ENCODE assay signal across 31 cellular contexts in the genomic region with DNA sequence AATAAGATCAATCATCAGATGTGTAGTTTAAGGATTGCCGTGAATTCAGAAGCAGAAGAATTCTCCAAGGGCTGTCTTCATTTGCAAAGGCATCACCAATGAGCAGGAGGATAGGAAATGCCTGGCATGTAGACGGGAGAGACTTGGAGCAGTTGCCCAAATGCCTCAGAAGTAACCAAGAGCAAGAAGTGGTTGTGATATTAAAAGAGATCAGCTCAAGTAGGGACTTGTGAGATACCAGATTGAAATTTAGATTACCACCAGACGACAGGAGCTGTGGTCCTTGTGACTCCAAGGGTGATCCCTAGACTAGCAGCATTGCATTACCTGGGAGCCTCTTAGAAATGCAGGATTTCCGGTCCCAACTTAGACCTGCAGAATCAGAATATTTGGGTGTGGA.
DNase-seq lines count a peak whose midpoint lies in the region; ATAC-seq and TF ChIP-seq lines count a peak whose summit lies in the region.
"Had no signal": no experiment of that assay in that cellular context is flagged by ENCODE, and none has a peak within 500 bp of the region (broad histone marks: within the 10 kb centered on the region; RNA-seq: fewer than 3 reads in every experiment).

No MANE protein-coding gene starts in this region.

- no peaks in the 10 kb centered on the region for H3K9me2 ChIP-seq in SK-N-SH

- no peak for DNase-seq in SK-N-SH
- DNase-seq in Panc1 (ENCODE audit: low read depth, low spot score), result no peak
- no peak for DNase-seq in lower lobe of right lung
- no peak for DNase-seq in G401 (ENCODE audit: low spot score)
- DNase-seq in kidney tubule cell (ENCODE audit: low spot score), result no peak
- DNase-seq in medulla oblongata (ENCODE audit: extremely low spot score), result no peak
- DNase-seq: activated B cell treated with CpG ODN at 0.5 μM for 24 hours; amygdala; CD8-positive, alpha-beta T cell; cortex of kidney; DMS153; esophagus squamous epithelium; H9; mucosa of descending colon; NCI-H1092; NCI-H187; NCI-H524 treated with DMSO at 0.1 percent for 48 hours; nephron progenitor cell; NK-92 treated with Interleukin-12 subunit alpha and Interleukin-12 subunit beta, amount 100 ng/mL, for 24 hours; pancreas; right lobe of liver; SIG-M5; stimulated activated CD4-positive, alpha-beta T cell treated with anti-CD3 and anti-CD28 coated beads, Interleukin-15, amount 100 ng/mL, for 24 hours; stimulated activated naive B cell treated with anti-CD40 and anti-IgM and Interleukin-4, amounts not matched to agents 10 μg/mL and 1 μg/mL and 100 μg/mL, for 72 hours had no signal

- H3K79me2 ChIP-seq in SK-N-SH (ENCODE audit: insufficient read depth), result no peaks in the 10 kb centered on the region

- BruUV-seq in Panc1 (replicated peaks; lab: Mats Ljungman, UMichigan), result no TSS peak

- H3K9me3 ChIP-seq in SK-N-SH (no peaks in the 10 kb centered on the region), Panc1 (ENCODE audit: control insufficient read depth, insufficient read depth, low read depth, low read length) (no peaks in the 10 kb centered on the region), lower lobe of right lung (no peaks in the 10 kb centered on the region), skeletal muscle satellite cell (replicated peaks; ENCODE audit: low read length) (no peaks in the 10 kb centered on the region)
- H3K9me3 ChIP-seq: esophagus squamous epithelium, gastroesophageal sphincter, mucosa of descending colon, pancreas, right lobe of liver, suprapubic skin, vagina had no signal

- intact Hi-C loops in Panc1 (cut with micrococcal nuclease; ENCODE audit: unreplicated experiment), result no loop called here
- intact Hi-C loops in lower lobe of right lung (cut with DNase I), result no loop called here

- POLR2A ChIA-PET in SK-N-SH (lab: Yijun Ruan, JAX) (no interaction called here), Panc1 (lab: Charles Lee) (interaction anchor here (0.6 kb wide), 1 partner anchor 160 kb away, joined by 5 read pairs; no protein-coding TSS in a partner anchor)

- H3F3A ChIP-seq in SK-N-SH (replicated peaks; ENCODE audit: insufficient read depth), result peaks cover 34% of the 10 kb centered on the region

- H3K27ac ChIP-seq in SK-N-SH (ENCODE audit: low read depth in 2 of 2, low read length in 1 of 2) (peak overlapping the region; percentile 82 to 90; a peak in 3 of 4 replicates), Panc1 (ENCODE audit: low read length) (peak overlapping the region; percentile 31; the same call in 1 of the 2 replicates), lower lobe of right lung (peak overlapping the region; percentile 42)
- H3K27ac ChIP-seq: 22Rv1, cardiac muscle cell, gastroesophageal sphincter, pancreas, right lobe of liver, suprapubic skin, vagina had no signal

- 73% methylated on average over 4 of the region's 4 CpGs for WGBS in SK-N-SH (ENCODE audit: low lambda C conversion rate)

- in situ Hi-C loops in Panc1 (cut with HindIII; ENCODE audit: low pct_unique_long_range_greater_than_20kb, low sequenced_read_pairs), result no loop called here
- in situ Hi-C loops in G401 (cut with HindIII; ENCODE audit: low sequenced_read_pairs), result no loop called here

- H3K36me3 ChIP-seq in SK-N-SH (replicated peaks in 1 of 2; ENCODE audit: control insufficient read depth in 1 of 2, insufficient read depth in 2 of 2, low read length in 1 of 2) (no peaks in the 10 kb centered on the region), Panc1 (ENCODE audit: control insufficient read depth, insufficient read depth, low read length) (no peaks in the 10 kb centered on the region), lower lobe of right lung (no peaks in the 10 kb centered on the region), skeletal muscle satellite cell (ENCODE audit: insufficient read depth, low read length) (no peaks in the 10 kb centered on the region)
- H3K36me3 ChIP-seq: cardiac muscle cell, esophagus squamous epithelium, gastroesophageal sphincter, pancreas, right lobe of liver, suprapubic skin, vagina had no signal

- H3K9ac ChIP-seq in SK-N-SH (peak overlapping the region; percentile 38; the same call in 1 of the 2 replicates), skeletal muscle satellite cell (ENCODE audit: low read depth, low read length) (peak overlapping the region; percentile 36)

- peak overlapping the region; percentile 27; the same call in 1 of the 2 replicates for H3K4me2 ChIP-seq in SK-N-SH
- H3K4me2 ChIP-seq in skeletal muscle satellite cell (ENCODE audit: low read length), result peak overlapping the region; percentile 73

- CTCF ChIA-PET in SK-N-SH (lab: Yijun Ruan, JAX), result interaction anchor here (0.5 to 1.6 kb wide), 2 partner anchors 20 to 356 kb away, joined by 4 read pairs; no protein-coding TSS in a partner anchor
- CTCF ChIA-PET in Panc1 (lab: Charles Lee), result no interaction called here

- H3K4me3 ChIP-seq in SK-N-SH (ENCODE audit: low read depth in 2 of 2, low read length in 1 of 2), result no peak overlapping the region
- H3K4me3 ChIP-seq in Panc1 (ENCODE audit: low read depth in 2 of 2, low read length in 2 of 2), result no peak overlapping the region
- H3K4me3 ChIP-seq in lower lobe of right lung, result no peak overlapping the region
- H3K4me3 ChIP-seq in skeletal muscle satellite cell (ENCODE audit: low read length), result no peak overlapping the region
- H3K4me3 ChIP-seq: cardiac muscle cell, esophagus squamous epithelium, gastroesophageal sphincter, mucosa of descending colon, pancreas, right lobe of liver, suprapubic skin, vagina had no signal

- H3K4me1 ChIP-seq in SK-N-SH (ENCODE audit: control insufficient read depth in 1 of 2, insufficient read depth in 2 of 2, low read depth in 1 of 2, low read length in 1 of 2) (peaks cover 35 to 45% of the 10 kb centered on the region in 2 experiments), Panc1 (ENCODE audit: control insufficient read depth, insufficient read depth, low read length) (peaks cover 17% of the 10 kb centered on the region), lower lobe of right lung (peaks cover 15% of the 10 kb centered on the region), skeletal muscle satellite cell (ENCODE audit: control insufficient read depth, insufficient read depth, low read length) (peaks cover 35% of the 10 kb centered on the region)
- H3K4me1 ChIP-seq: pancreas, right lobe of liver had no signal

- H3K27me3 ChIP-seq in SK-N-SH (ENCODE audit: insufficient read depth) (no peaks in the 10 kb centered on the region), Panc1 (ENCODE audit: control insufficient read depth, insufficient read depth, low read length) (no peaks in the 10 kb centered on the region), lower lobe of right lung (ENCODE audit: low read depth) (no peaks in the 10 kb centered on the region), skeletal muscle satellite cell (ENCODE audit: control insufficient read depth, insufficient read depth, low read length) (no peaks in the 10 kb centered on the region)
- H3K27me3 ChIP-seq: cardiac muscle cell, esophagus squamous epithelium, gastroesophageal sphincter, pancreas, right lobe of liver, suprapubic skin, vagina had no signal

- ATAC-seq in SK-N-SH treated with all-trans-retinoic acid at 6 μM for 48 hours, result no peak
- no peak for ATAC-seq in Panc1
- ATAC-seq in lower lobe of right lung, result no peak
- ATAC-seq: CD8-positive, alpha-beta T cell; mucosa of descending colon; pancreas; stimulated activated naive B cell treated with anti-CD40 and anti-IgM and Interleukin-4, amounts not matched to agents 10 μg/mL and 1 μg/mL and 100 μg/mL, for 72 hours had no signal

- H2AFZ ChIP-seq in SK-N-SH (ENCODE audit: low read depth), result no peak overlapping the region

- TF ChIP-seq EP300 in SK-N-SH (IDR thresholded peaks at IDR 0.05; ENCODE audit: borderline replicate concordance in 1 of 2, low read depth in 1 of 2, low read length in 1 of 2), result no peak

- no peaks in the 10 kb centered on the region for H4K20me1 ChIP-seq in SK-N-SH (ENCODE audit: insufficient read depth)

- TF ChIP-seq CTCF in SK-N-SH (IDR thresholded peaks at IDR 0.05) (no peak), Panc1 (IDR thresholded peaks at IDR 0.05) (no peak), lower lobe of right lung (IDR thresholded peaks at IDR 0.05) (no peak)

- no peak for TF ChIP-seq RAD21 in SK-N-SH (IDR thresholded peaks at IDR 0.05; ENCODE audit: low read length)

TF ChIP-seq in SK-N-SH, 30 proteins besides CTCF, POLR2A, EP300 and RAD21 (continues in another document):
- TF ChIP-seq, protein P1, sequence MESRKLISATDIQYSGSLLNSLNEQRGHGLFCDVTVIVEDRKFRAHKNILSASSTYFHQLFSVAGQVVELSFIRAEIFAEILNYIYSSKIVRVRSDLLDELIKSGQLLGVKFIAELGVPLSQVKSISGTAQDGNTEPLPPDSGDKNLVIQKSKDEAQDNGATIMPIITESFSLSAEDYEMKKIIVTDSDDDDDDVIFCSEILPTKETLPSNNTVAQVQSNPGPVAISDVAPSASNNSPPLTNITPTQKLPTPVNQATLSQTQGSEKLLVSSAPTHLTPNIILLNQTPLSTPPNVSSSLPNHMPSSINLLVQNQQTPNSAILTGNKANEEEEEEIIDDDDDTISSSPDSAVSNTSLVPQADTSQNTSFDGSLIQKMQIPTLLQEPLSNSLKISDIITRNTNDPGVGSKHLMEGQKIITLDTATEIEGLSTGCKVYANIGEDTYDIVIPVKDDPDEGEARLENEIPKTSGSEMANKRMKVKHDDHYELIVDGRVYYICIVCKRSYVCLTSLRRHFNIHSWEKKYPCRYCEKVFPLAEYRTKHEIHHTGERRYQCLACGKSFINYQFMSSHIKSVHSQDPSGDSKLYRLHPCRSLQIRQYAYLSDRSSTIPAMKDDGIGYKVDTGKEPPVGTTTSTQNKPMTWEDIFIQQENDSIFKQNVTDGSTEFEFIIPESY (IDR thresholded peaks at IDR 0.05; ENCODE audit: borderline replicate concordance, low read depth), result no peak

TF ChIP-seq in SK-N-SH treated with all-trans-retinoic acid at 6 μM for 48 hours, 23 proteins besides CTCF, POLR2A, EP300 and RAD21 (continues in another document):
- no peak for TF ChIP-seq CREB5 (CRISPR knock-in tag; IDR thresholded peaks at IDR 0.05; ENCODE audit: low read depth)
- no peak for TF ChIP-seq ESRRG (CRISPR knock-in tag; IDR thresholded peaks at IDR 0.05)
- no peak for TF ChIP-seq BACH2 (CRISPR knock-in tag; IDR thresholded peaks at IDR 0.05; ENCODE audit: borderline replicate concordance)
- TF ChIP-seq TOX (CRISPR knock-in tag; IDR thresholded peaks at IDR 0.05; ENCODE audit: borderline replicate concordance), result no peak
- no peak for TF ChIP-seq ISL1 (CRISPR knock-in tag; IDR thresholded peaks at IDR 0.05)
- TF ChIP-seq SNAI2 (CRISPR knock-in tag; IDR thresholded peaks at IDR 0.05), result no peak

Comparison
In these comparisons a context has a peak if more than half of its experiments do, and no peak if none do; other contexts are left out.
1. H3K27ac ChIP-seq: peak in every context shown above with its lines; median percentile 86 in SK-N-SH; 42 in lower lobe of right lung; 31 in Panc1.